Comparison of ENCODE assay signal across 7 cellular contexts in genomic region chr5:74083096-74083495, GRCh38.
"Had no signal": no experiment of that assay in that cellular context is flagged by ENCODE, and none has a peak within 500 bp of the region (broad histone marks: within the 10 kb centered on the region; RNA-seq: fewer than 3 reads in every experiment).

No MANE protein-coding gene starts in this region.

- H3K9me3 ChIP-seq: HAP-1 had no signal

- H3K36me3 ChIP-seq: HAP-1 had no signal

- H3K4me1 ChIP-seq: HAP-1 had no signal

- ATAC-seq: HCT116, K562 had no signal

- DNase-seq: GOT3, H7, IMR-90, KG1 had no signal

- H3K4me3 ChIP-seq: HAP-1, K562 had no signal
